ENCODE assay signal across 8 cellular contexts in genomic region chr19:45468159-45468651, GRCh38. TPM values are rescaled to one million over a fixed set of nuclear protein-coding genes. Genes with fewer than 3 reads are reported as not detected.
DNase-seq lines count a peak whose midpoint lies in the region; ATAC-seq, FAIRE-seq and TF ChIP-seq lines count a peak whose summit lies in the region.

No MANE protein-coding gene starts in this region.

- H3K9ac ChIP-seq in endothelial cell of umbilical vein (replicated peaks; ENCODE audit: extremely low read depth, insufficient read depth, low read length): peak overlapping the region; percentile 83

- H3K9me1 ChIP-seq in endothelial cell of umbilical vein (replicated peaks; ENCODE audit: control insufficient read depth, extremely low read depth, insufficient read depth, low read length): no peaks in the 10 kb centered on the region

- H3K27ac ChIP-seq in A549: peak overlapping the region in 1 of 2 experiments; percentile 86; a peak in 4 of 6 replicates
- H3K27ac ChIP-seq in HEK293 (ENCODE audit: extremely low read depth, low read depth, low read length): no peak overlapping the region
- peak overlapping the region; percentile 86 for H3K27ac ChIP-seq in endothelial cell of umbilical vein (ENCODE audit: insufficient read depth, low read depth, low read length)
- H3K27ac ChIP-seq in neutrophil: peak overlapping the region; percentile 91

- TSS peak; percentile 82 for BruUV-seq in endothelial cell of umbilical vein (replicated peaks; lab: Mats Ljungman, UMichigan)

- TF ChIP-seq POLR2A in A549 (IDR thresholded peaks at IDR 0.05; ENCODE audit: low read length) (no peak), endothelial cell of umbilical vein (IDR thresholded peaks at IDR 0.05; ENCODE audit: low read depth, low read length) (no peak)

- H3K4me3 ChIP-seq in A549 (peak overlapping the region; percentile 58), HEK293 (ENCODE audit: low read depth, low read length) (peak overlapping the region; percentile 65), endothelial cell of umbilical vein (replicated peaks in 1 of 3; ENCODE audit: insufficient read depth in 1 of 3, low read depth in 1 of 3, low read length in 3 of 3) (peak overlapping the region; percentile 33 to 59 (median 45)), neutrophil (ENCODE audit: low read depth in 1 of 2, low read length in 1 of 2) (peak overlapping the region; percentile 66 to 73)

- no peaks in the 10 kb centered on the region for H3K79me2 ChIP-seq in endothelial cell of umbilical vein (ENCODE audit: control insufficient read depth, insufficient read depth, low read length)

- no peak for TF ChIP-seq CTCF in A549 (IDR thresholded peaks at IDR 0.05)
- TF ChIP-seq CTCF in HEK293 (tag by site-specific recombination; IDR thresholded peaks at IDR 0.05): peak; percentile 62; the same call in 1 of the 2 replicates
- TF ChIP-seq CTCF in endothelial cell of umbilical vein (IDR thresholded peaks at IDR 0.05; ENCODE audit: extremely low read depth in 1 of 2, insufficient read depth in 1 of 2, low read depth in 1 of 2, low read length in 2 of 2): no peak
- TF ChIP-seq CTCF in neutrophil (IDR thresholded peaks at IDR 0.05): no peak

- CTCF ChIA-PET in A549 (lab: Yijun Ruan, JAX) (interaction anchor here (1.1 to 33.4 kb wide), 11 partner anchors 10 to 226 kb away, joined by 3 to 1883 read pairs (median 11); partner anchors contain the start of genes ERCC1 and RTN2), HEK293 (lab: Yijun Ruan, JAX) (interaction anchor here (0.5 to 7.6 kb wide), 12 partner anchors 10 to 174 kb away, joined by 3 to 86 read pairs (median 4); no protein-coding TSS in a partner anchor), endothelial cell of umbilical vein (lab: Charles Lee) (interaction anchor here (0.6 to 9.5 kb wide), 13 partner anchors 9 to 573 kb away, joined by 3 to 174 read pairs (median 7); no protein-coding TSS in a partner anchor)

- dilution Hi-C loops in endothelial cell of umbilical vein (cut with MboI; ENCODE audit: extremely low pct_ligation_motif_present, low sequenced_read_pairs): no loop called here

- H2AFZ ChIP-seq in endothelial cell of umbilical vein (ENCODE audit: low read depth, low read length): no peak overlapping the region

- no peak for DNase-seq in A549 (ENCODE audit: low read depth in 1 of 2, low spot score in 1 of 2)
- peak; percentile 46 for DNase-seq in activated CD4-positive, alpha-beta T cell treated with anti-CD3 and anti-CD28 coated beads for 48 hours
- no peak for DNase-seq in endothelial cell of umbilical vein (ENCODE audit: low read depth, low spot score)
- no peak for DNase-seq in A172 (ENCODE audit: low spot score)
- DNase-seq in DMS79 treated with DMSO at 0.1 percent for 48 hours (lab: John Stamatoyannopoulos, UW): no peak

- H4K20me1 ChIP-seq in endothelial cell of umbilical vein (replicated peaks; ENCODE audit: control insufficient read depth, extremely low read depth, insufficient read depth, low read length): no peaks in the 10 kb centered on the region

- WGBS in A549 (ENCODE audit: missing lambda C conversion rate): 1% methylated on average over 31 of the region's 31 CpGs

- TF ChIP-seq EP300 in A549 (IDR thresholded peaks at IDR 0.05): no peak

- peak in 1 of 2 experiments; percentile 11; a peak in 1 of 5 replicates for TF ChIP-seq RAD21 in A549 (conservative IDR thresholded peaks at IDR 0.05 in 1 of 2, IDR thresholded peaks at IDR 0.05 in 1 of 2)

- H3K9me3 ChIP-seq in A549: no peaks in the 10 kb centered on the region
- H3K9me3 ChIP-seq in HEK293 (ENCODE audit: control insufficient read depth, insufficient read depth, low read depth, low read length): no peaks in the 10 kb centered on the region
- no peaks in the 10 kb centered on the region for H3K9me3 ChIP-seq in endothelial cell of umbilical vein (replicated peaks; ENCODE audit: control insufficient read depth, insufficient read depth, low read length)
- no peaks in the 10 kb centered on the region for H3K9me3 ChIP-seq in neutrophil

- H3K27me3 ChIP-seq in endothelial cell of umbilical vein (ENCODE audit: control insufficient read depth in 2 of 2, insufficient read depth in 2 of 2, low read length in 2 of 2) (no peaks in the 10 kb centered on the region), neutrophil (peaks cover 67% of the 10 kb centered on the region)

- H3K36me3 ChIP-seq in HEK293 (ENCODE audit: control insufficient read depth in 2 of 2, insufficient read depth in 1 of 2, low read length in 2 of 2) (no peaks in the 10 kb centered on the region), endothelial cell of umbilical vein (ENCODE audit: control insufficient read depth in 2 of 2, extremely low read depth in 1 of 2, insufficient read depth in 2 of 2, low read length in 2 of 2) (no peaks in the 10 kb centered on the region), neutrophil (no peaks in the 10 kb centered on the region)

- intact Hi-C loops in endothelial cell of umbilical vein (cut with micrococcal nuclease): no loop called here

- ATAC-seq in A549: no peak; a peak in 1 of 6 replicates
- no peak for ATAC-seq in HG03432 (IDR thresholded peaks at IDR 0.05; ENCODE audit: unreplicated experiment)

- peaks cover 24% of the 10 kb centered on the region for H3K4me1 ChIP-seq in A549
- H3K4me1 ChIP-seq in HEK293 (ENCODE audit: control insufficient read depth, insufficient read depth, low read length): peaks cover 5% of the 10 kb centered on the region; the same call in 1 of the 2 replicates
- H3K4me1 ChIP-seq in endothelial cell of umbilical vein (ENCODE audit: control insufficient read depth, extremely low read depth, insufficient read depth, low read length): peaks cover 18% of the 10 kb centered on the region
- peaks cover 37 to 43% of the 10 kb centered on the region in 2 experiments for H3K4me1 ChIP-seq in neutrophil (ENCODE audit: control insufficient read depth in 1 of 2, insufficient read depth in 1 of 2, low read depth in 1 of 2, low read length in 1 of 2)

- FAIRE-seq in A549 (lab: Jason Lieb, UNC) (no peak), endothelial cell of umbilical vein (lab: Jason Lieb, UNC) (no peak)

- H3K4me2 ChIP-seq in A549: peak overlapping the region; percentile 96
- peak overlapping the region; percentile 74 for H3K4me2 ChIP-seq in endothelial cell of umbilical vein (ENCODE audit: insufficient read depth, low read length)

- POLR2A ChIA-PET in A549 (lab: Yijun Ruan, JAX) (interaction anchor here (0.7 to 3.5 kb wide), 11 partner anchors 10 to 697 kb away, joined by 3 to 40 read pairs (median 7); partner anchors contain the start of gene ERCC1), HEK293 (lab: Yijun Ruan, JAX) (interaction anchor here (0.6 to 3.1 kb wide), 16 partner anchors 10 to 201 kb away, joined by 3 to 52 read pairs (median 4); no protein-coding TSS in a partner anchor), endothelial cell of umbilical vein (lab: Charles Lee) (interaction anchor here (1.3 to 1.9 kb wide), 5 partner anchors 10 to 29 kb away, joined by 3 to 15 read pairs (median 8); no protein-coding TSS in a partner anchor)

RNA-seq across cellular contexts. Expression of gene FOSB, which starts 0.4 kb away (rescaled TPM):
- polyA plus RNA-seq in A549 (2011; rRNA removed) (27.9 and 48.8 TPM in 2 replicates), A549 (2017; fragmentation: RNase III; extraction: RNeasy Plus Mini Kit Qiagen cat#74134 plus additional on column Dnase treatment) (0.57 to 0.65 TPM (median 0.58 TPM) in 3 replicates), endothelial cell of umbilical vein (9.8 and 10.7 TPM in 2 replicates)
- 90.2 and 102 TPM in 2 replicates for polyA plus RNA-seq in A549 (2012; cell fraction: cytosol; rRNA removed)
- polyA plus RNA-seq in A549 (2012; cell fraction: nucleus; rRNA removed): 424 and 553 TPM in 2 replicates
- polyA minus RNA-seq in A549 (2011; rRNA and poly(A)+ RNA removed): 82.7 and 141 TPM in 2 replicates
- total RNA-seq in endothelial cell of umbilical vein: 2.0 and 23.0 TPM in 2 replicates
- 4.8 and 16.0 TPM in 2 replicates for polyA plus RNA-seq in endothelial cell of umbilical vein (2011; cell fraction: cytosol; rRNA removed)
- 128 and 173 TPM in 2 replicates for polyA plus RNA-seq in endothelial cell of umbilical vein (2011; cell fraction: nucleus; rRNA removed)
- 6.2 and 6.4 TPM in 2 replicates for polyA plus RNA-seq in endothelial cell of umbilical vein (2012)
- polyA minus RNA-seq in endothelial cell of umbilical vein: 21.5 and 27.3 TPM in 2 replicates
- 7.1 TPM for polyA minus RNA-seq in endothelial cell of umbilical vein (2011; cell fraction: cytosol; rRNA and poly(A)+ RNA removed)
- polyA minus RNA-seq in endothelial cell of umbilical vein (2011; cell fraction: nucleus; rRNA and poly(A)+ RNA removed): 89.3 and 169 TPM in 2 replicates
- total RNA-seq in A172 (2014; rRNA removed; shearing (Covaris generic)): 0.17 TPM in 1 of 2 replicates, not detected in the other

RNA-seq across cellular contexts. Expression of gene RTN2, which starts 28.6 kb away (rescaled TPM):
- polyA plus RNA-seq in A549 (2011; rRNA removed): 4.7 and 5.3 TPM in 2 replicates
- polyA plus RNA-seq in A549 (2012; cell fraction: cytosol; rRNA removed): 4.7 and 7.4 TPM in 2 replicates
- polyA plus RNA-seq in A549 (2012; cell fraction: nucleus; rRNA removed): 5.4 and 5.8 TPM in 2 replicates
- polyA plus RNA-seq in A549 (2017; fragmentation: RNase III; extraction: RNeasy Plus Mini Kit Qiagen cat#74134 plus additional on column Dnase treatment): 6.3 to 9.0 TPM (median 8.1 TPM) in 3 replicates
- 6.7 and 10.8 TPM in 2 replicates for polyA minus RNA-seq in A549 (2011; rRNA and poly(A)+ RNA removed)
- total RNA-seq in endothelial cell of umbilical vein: 12.0 and 12.9 TPM in 2 replicates
- 21.0 and 22.5 TPM in 2 replicates for polyA plus RNA-seq in endothelial cell of umbilical vein
- polyA plus RNA-seq in endothelial cell of umbilical vein (2011; cell fraction: cytosol; rRNA removed): 10.5 and 13.6 TPM in 2 replicates
- polyA plus RNA-seq in endothelial cell of umbilical vein (2011; cell fraction: nucleus; rRNA removed): 6.2 and 6.8 TPM in 2 replicates
- polyA plus RNA-seq in endothelial cell of umbilical vein (2012): 13.1 and 21.4 TPM in 2 replicates
- polyA minus RNA-seq in endothelial cell of umbilical vein: 6.5 and 11.9 TPM in 2 replicates
- 3.3 TPM for polyA minus RNA-seq in endothelial cell of umbilical vein (2011; cell fraction: cytosol; rRNA and poly(A)+ RNA removed)
- 1.8 and 7.0 TPM in 2 replicates for polyA minus RNA-seq in endothelial cell of umbilical vein (2011; cell fraction: nucleus; rRNA and poly(A)+ RNA removed)
- total RNA-seq in A172 (2014; rRNA removed; shearing (Covaris generic)): 3.4 and 7.7 TPM in 2 replicates

RNA-seq across cellular contexts. Expression of gene PPM1N, which starts 30.0 kb away (rescaled TPM):
- polyA plus RNA-seq in A549 (2011; rRNA removed): 9.2 and 9.8 TPM in 2 replicates
- 8.9 and 11.1 TPM in 2 replicates for polyA plus RNA-seq in A549 (2012; cell fraction: cytosol; rRNA removed)
- 6.6 TPM in 2 replicates for polyA plus RNA-seq in A549 (2012; cell fraction: nucleus; rRNA removed)
- 6.6 to 11.2 TPM (median 10.5 TPM) in 3 replicates for polyA plus RNA-seq in A549 (2017; fragmentation: RNase III; extraction: RNeasy Plus Mini Kit Qiagen cat#74134 plus additional on column Dnase treatment)
- 1.2 and 1.5 TPM in 2 replicates for polyA minus RNA-seq in A549 (2011; rRNA and poly(A)+ RNA removed)
- 0.40 and 0.81 TPM in 2 replicates for total RNA-seq in endothelial cell of umbilical vein
- polyA plus RNA-seq in endothelial cell of umbilical vein: 0.48 and 0.59 TPM in 2 replicates
- 0.44 and 0.71 TPM in 2 replicates for polyA plus RNA-seq in endothelial cell of umbilical vein (2011; cell fraction: cytosol; rRNA removed)
- polyA plus RNA-seq in endothelial cell of umbilical vein (2011; cell fraction: nucleus; rRNA removed): 0.43 and 0.50 TPM in 2 replicates
- polyA plus RNA-seq in endothelial cell of umbilical vein (2012): 2.4 and 2.7 TPM in 2 replicates
- 0.93 TPM in 1 of 2 replicates, not detected in the other for polyA minus RNA-seq in endothelial cell of umbilical vein
- polyA minus RNA-seq in endothelial cell of umbilical vein (2011; cell fraction: cytosol; rRNA and poly(A)+ RNA removed): not detected
- polyA minus RNA-seq in endothelial cell of umbilical vein (2011; cell fraction: nucleus; rRNA and poly(A)+ RNA removed): not detected in 2 replicates
- 0.31 and 3.6 TPM in 2 replicates for total RNA-seq in A172 (2014; rRNA removed; shearing (Covaris generic))

RNA-seq across cellular contexts. Expression of gene VASP, which starts 39.1 kb away (rescaled TPM):
- polyA plus RNA-seq in A549 (2011; rRNA removed) (59.1 and 64.5 TPM in 2 replicates), A549 (2017; fragmentation: RNase III; extraction: RNeasy Plus Mini Kit Qiagen cat#74134 plus additional on column Dnase treatment) (83.8 to 94.6 TPM (median 94.3 TPM) in 3 replicates), endothelial cell of umbilical vein (94.3 and 126 TPM in 2 replicates)
- polyA plus RNA-seq in A549 (2012; cell fraction: cytosol; rRNA removed): 58.8 and 103 TPM in 2 replicates
- polyA plus RNA-seq in A549 (2012; cell fraction: nucleus; rRNA removed): 93.7 and 118 TPM in 2 replicates
- polyA minus RNA-seq in A549 (2011; rRNA and poly(A)+ RNA removed): 72.4 and 90.8 TPM in 2 replicates
- total RNA-seq in endothelial cell of umbilical vein: 154 and 186 TPM in 2 replicates
- polyA plus RNA-seq in endothelial cell of umbilical vein (2011; cell fraction: cytosol; rRNA removed): 64.2 and 67.9 TPM in 2 replicates
- polyA plus RNA-seq in endothelial cell of umbilical vein (2011; cell fraction: nucleus; rRNA removed): 57.6 and 70.4 TPM in 2 replicates
- polyA plus RNA-seq in endothelial cell of umbilical vein (2012): 74.7 and 84.2 TPM in 2 replicates
- 65.0 and 69.3 TPM in 2 replicates for polyA minus RNA-seq in endothelial cell of umbilical vein
- polyA minus RNA-seq in endothelial cell of umbilical vein (2011; cell fraction: cytosol; rRNA and poly(A)+ RNA removed): 43.9 TPM
- 22.8 and 42.8 TPM in 2 replicates for polyA minus RNA-seq in endothelial cell of umbilical vein (2011; cell fraction: nucleus; rRNA and poly(A)+ RNA removed)
- 54.7 and 64.6 TPM in 2 replicates for total RNA-seq in A172 (2014; rRNA removed; shearing (Covaris generic))

RNA-seq across cellular contexts. Expression of gene ERCC1, which starts 44.5 kb away (rescaled TPM):
- 81.7 and 109 TPM in 2 replicates for polyA plus RNA-seq in A549 (2011; rRNA removed)
- polyA plus RNA-seq in A549 (2012; cell fraction: cytosol; rRNA removed): 165 and 195 TPM in 2 replicates
- polyA plus RNA-seq in A549 (2012; cell fraction: nucleus; rRNA removed): 178 and 201 TPM in 2 replicates
- polyA plus RNA-seq in A549 (2017; fragmentation: RNase III; extraction: RNeasy Plus Mini Kit Qiagen cat#74134 plus additional on column Dnase treatment): 89.7 to 97.6 TPM (median 93.0 TPM) in 3 replicates
- polyA minus RNA-seq in A549 (2011; rRNA and poly(A)+ RNA removed): 175 and 210 TPM in 2 replicates
- total RNA-seq in endothelial cell of umbilical vein: 81.8 and 82.6 TPM in 2 replicates
- 126 and 146 TPM in 2 replicates for polyA plus RNA-seq in endothelial cell of umbilical vein
- 93.4 and 111 TPM in 2 replicates for polyA plus RNA-seq in endothelial cell of umbilical vein (2011; cell fraction: cytosol; rRNA removed)
- 103 and 106 TPM in 2 replicates for polyA plus RNA-seq in endothelial cell of umbilical vein (2011; cell fraction: nucleus; rRNA removed)
- 88.7 and 94.4 TPM in 2 replicates for polyA plus RNA-seq in endothelial cell of umbilical vein (2012)
- polyA minus RNA-seq in endothelial cell of umbilical vein: 59.3 and 63.8 TPM in 2 replicates
- polyA minus RNA-seq in endothelial cell of umbilical vein (2011; cell fraction: cytosol; rRNA and poly(A)+ RNA removed): 38.5 TPM
- 27.0 and 27.3 TPM in 2 replicates for polyA minus RNA-seq in endothelial cell of umbilical vein (2011; cell fraction: nucleus; rRNA and poly(A)+ RNA removed)
- total RNA-seq in A172 (2014; rRNA removed; shearing (Covaris generic)): 45.5 and 60.2 TPM in 2 replicates

Comparison
In these comparisons a context has a peak if more than half of its experiments do, and no peak if none do; other contexts are left out.
1. Of the 5 proteins assayed by ChIP-seq in both HEK293 and A549: peak only in HEK293: CTCF; only in A549: HOXA7 and REST; in both: none; in neither: 2.